15 cellular contexts compared by ENCODE assay signal in the genomic region with DNA sequence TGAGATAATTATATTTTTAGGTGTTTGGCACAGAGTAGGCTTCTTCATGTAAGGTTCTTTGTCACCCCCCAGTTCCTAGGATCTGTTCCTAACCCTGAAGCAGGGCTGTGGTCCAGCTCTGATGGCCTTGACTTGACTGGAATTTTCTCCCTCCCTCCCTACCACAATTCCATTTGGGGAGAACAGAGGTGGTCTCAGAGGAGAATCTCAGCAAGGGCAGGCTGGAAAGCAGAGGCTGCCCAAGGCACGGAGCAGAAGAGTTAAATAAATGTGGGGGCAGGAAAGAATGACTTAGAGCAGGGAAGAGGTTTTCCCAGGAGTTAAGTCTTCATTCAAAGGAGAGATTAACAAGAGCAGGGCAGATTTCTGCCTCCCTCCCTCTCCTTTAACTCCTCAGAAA.
DNase-seq lines count a peak whose midpoint lies in the region; ATAC-seq and TF ChIP-seq lines count a peak whose summit lies in the region.
"Had no signal": no experiment of that assay in that cellular context is flagged by ENCODE, and none has a peak within 500 bp of the region (broad histone marks: within the 10 kb centered on the region; RNA-seq: fewer than 3 reads in every experiment).

No MANE protein-coding gene starts in this region.

- ATAC-seq in HG03469 (IDR thresholded peaks at IDR 0.05; ENCODE audit: unreplicated experiment), result no peak
- ATAC-seq: WTC11 had no signal

- intact Hi-C loops in esophagus muscularis mucosa (cut with DNase I), result loop anchor here (10.0 kb wide), 1 partner anchor 161 kb away; no protein-coding TSS in a partner anchor

- peak overlapping the region; percentile 60 for H2AFZ ChIP-seq in osteoblast (ENCODE audit: low read length)

- peaks cover 74% of the 10 kb centered on the region for H3K79me2 ChIP-seq in osteoblast (ENCODE audit: insufficient read depth, low read length)

- peak overlapping the region; percentile 84 for H3K4me2 ChIP-seq in osteoblast (ENCODE audit: insufficient read depth, low read length)

- no peaks in the 10 kb centered on the region for H3K9me3 ChIP-seq in esophagus muscularis mucosa
- H3K9me3 ChIP-seq in osteoblast (ENCODE audit: low read depth, low read length), result no peaks in the 10 kb centered on the region
- H3K9me3 ChIP-seq: spleen had no signal

- H3K27ac ChIP-seq in esophagus muscularis mucosa (replicated peaks in 1 of 4) (peak overlapping the region; percentile 60 to 75 (median 63)), osteoblast (ENCODE audit: low read depth, low read length) (peak overlapping the region; percentile 87)
- H3K27ac ChIP-seq: spleen had no signal

- TF ChIP-seq EP300 in esophagus muscularis mucosa (IDR thresholded peaks at IDR 0.05), result no peak

- WGBS in esophagus muscularis mucosa, result 21% methylated on average over 1 of the region's 1 CpG

- peak overlapping the region; percentile 33 for H3K4me3 ChIP-seq in AG04449 (ENCODE audit: low read depth, low read length)
- H3K4me3 ChIP-seq in esophagus muscularis mucosa, result peak overlapping the region in 2 of 4 donors; percentile 4 to 10
- H3K4me3 ChIP-seq in osteoblast (ENCODE audit: insufficient read depth, low read length), result peak overlapping the region; percentile 59
- H3K4me3 ChIP-seq: spleen had no signal

- H3K4me1 ChIP-seq in esophagus muscularis mucosa (peaks cover 14 to 40% (median 35%) of the 10 kb centered on the region in 4 donors), osteoblast (ENCODE audit: insufficient read depth, low read length) (peaks cover 45% of the 10 kb centered on the region)

- H3K36me3 ChIP-seq in esophagus muscularis mucosa, result no peaks in the 10 kb centered on the region
- H3K36me3 ChIP-seq in osteoblast (ENCODE audit: insufficient read depth, low read length), result peaks cover 8% of the 10 kb centered on the region
- H3K36me3 ChIP-seq: spleen had no signal

- POLR2A ChIA-PET in AG04449 (lab: Yijun Ruan, JAX), result no interaction called here

- no peak for DNase-seq in AG04449 (ENCODE audit: low read depth, low spot score)
- DNase-seq in NCI-H69 (lab: John Stamatoyannopoulos, UW), result peak; percentile 32
- DNase-seq in esophagus muscularis mucosa (ENCODE audit: extremely low spot score), result no peak
- no peak for DNase-seq in osteoblast (ENCODE audit: insufficient read length, low spot score, missing footprints)
- no peak for DNase-seq in stimulated activated CD4-positive, alpha-beta T cell treated with anti-CD3 and anti-CD28 coated beads, Interleukin-1b, Interleukin-23, amount 100 ng/mL, for 48 hours
- no peak for DNase-seq in medulla oblongata (ENCODE audit: extremely low spot score)
- no peak for DNase-seq in GF-D8 (lab: John Stamatoyannopoulos, UW)
- DNase-seq: activated gamma-delta T cell treated with Interleukin-2 at 50 U/mL for 16 hours; NCI-H2107; NCI-H748 treated with DMSO at 0.1 percent for 48 hours; spleen; stimulated activated naive CD4-positive, alpha-beta T cell treated with Interleukin-2 at 50 U/mL for 16 hours; T-helper 1 cell had no signal

- peaks cover 0 to 12% (median 0%) of the 10 kb centered on the region in 4 donors for H3K27me3 ChIP-seq in esophagus muscularis mucosa
- H3K27me3 ChIP-seq in osteoblast (ENCODE audit: insufficient read depth, low read length), result no peaks in the 10 kb centered on the region

- H4K20me1 ChIP-seq in osteoblast (ENCODE audit: insufficient read depth, low read length), result peaks cover 18% of the 10 kb centered on the region

- no peak for TF ChIP-seq POLR2A in esophagus muscularis mucosa (IDR thresholded peaks at IDR 0.05; ENCODE audit: low read depth)

- no peak for TF ChIP-seq CTCF in AG04449 (IDR thresholded peaks at IDR 0.05; ENCODE audit: insufficient read depth, low read length, missing control alignments)
- TF ChIP-seq CTCF in esophagus muscularis mucosa (IDR thresholded peaks at IDR 0.05), result no peak
- no peak for TF ChIP-seq CTCF in osteoblast (IDR thresholded peaks at IDR 0.05; ENCODE audit: extremely low read depth, low read depth, low read length)

- CTCF ChIA-PET in AG04449 (lab: Yijun Ruan, JAX), result interaction anchor here (1.4 to 6.8 kb wide), 4 partner anchors 8 to 131 kb away, joined by 10 to 107 read pairs (median 13); no protein-coding TSS in a partner anchor
